1 cellular context compared by ENCODE assay signal in genomic region chr10:61759751-61760150, GRCh38.
TF ChIP-seq lines count a peak whose summit lies in the region.

No MANE protein-coding gene starts in this region.

TF ChIP-seq in GM23338, 12 proteins besides CTCF, POLR2A, EP300 and RAD21:
- TF ChIP-seq, protein P1, sequence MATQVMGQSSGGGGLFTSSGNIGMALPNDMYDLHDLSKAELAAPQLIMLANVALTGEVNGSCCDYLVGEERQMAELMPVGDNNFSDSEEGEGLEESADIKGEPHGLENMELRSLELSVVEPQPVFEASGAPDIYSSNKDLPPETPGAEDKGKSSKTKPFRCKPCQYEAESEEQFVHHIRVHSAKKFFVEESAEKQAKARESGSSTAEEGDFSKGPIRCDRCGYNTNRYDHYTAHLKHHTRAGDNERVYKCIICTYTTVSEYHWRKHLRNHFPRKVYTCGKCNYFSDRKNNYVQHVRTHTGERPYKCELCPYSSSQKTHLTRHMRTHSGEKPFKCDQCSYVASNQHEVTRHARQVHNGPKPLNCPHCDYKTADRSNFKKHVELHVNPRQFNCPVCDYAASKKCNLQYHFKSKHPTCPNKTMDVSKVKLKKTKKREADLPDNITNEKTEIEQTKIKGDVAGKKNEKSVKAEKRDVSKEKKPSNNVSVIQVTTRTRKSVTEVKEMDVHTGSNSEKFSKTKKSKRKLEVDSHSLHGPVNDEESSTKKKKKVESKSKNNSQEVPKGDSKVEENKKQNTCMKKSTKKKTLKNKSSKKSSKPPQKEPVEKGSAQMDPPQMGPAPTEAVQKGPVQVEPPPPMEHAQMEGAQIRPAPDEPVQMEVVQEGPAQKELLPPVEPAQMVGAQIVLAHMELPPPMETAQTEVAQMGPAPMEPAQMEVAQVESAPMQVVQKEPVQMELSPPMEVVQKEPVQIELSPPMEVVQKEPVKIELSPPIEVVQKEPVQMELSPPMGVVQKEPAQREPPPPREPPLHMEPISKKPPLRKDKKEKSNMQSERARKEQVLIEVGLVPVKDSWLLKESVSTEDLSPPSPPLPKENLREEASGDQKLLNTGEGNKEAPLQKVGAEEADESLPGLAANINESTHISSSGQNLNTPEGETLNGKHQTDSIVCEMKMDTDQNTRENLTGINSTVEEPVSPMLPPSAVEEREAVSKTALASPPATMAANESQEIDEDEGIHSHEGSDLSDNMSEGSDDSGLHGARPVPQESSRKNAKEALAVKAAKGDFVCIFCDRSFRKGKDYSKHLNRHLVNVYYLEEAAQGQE (IDR thresholded peaks at IDR 0.05; ENCODE audit: unreplicated experiment), result no peak
- TF ChIP-seq CREB1 (CRISPR knock-in tag; IDR thresholded peaks at IDR 0.05; ENCODE audit: low read depth), result no peak
- no peak for TF ChIP-seq POLR2AphosphoS5 (IDR thresholded peaks at IDR 0.05; ENCODE audit: low read depth)
- no peak for TF ChIP-seq EZH2phosphoT487 (IDR thresholded peaks at IDR 0.05; ENCODE audit: unreplicated experiment)
- no peak for TF ChIP-seq NANOG (IDR thresholded peaks at IDR 0.05; ENCODE audit: borderline replicate concordance)
- TF ChIP-seq, protein P2, sequence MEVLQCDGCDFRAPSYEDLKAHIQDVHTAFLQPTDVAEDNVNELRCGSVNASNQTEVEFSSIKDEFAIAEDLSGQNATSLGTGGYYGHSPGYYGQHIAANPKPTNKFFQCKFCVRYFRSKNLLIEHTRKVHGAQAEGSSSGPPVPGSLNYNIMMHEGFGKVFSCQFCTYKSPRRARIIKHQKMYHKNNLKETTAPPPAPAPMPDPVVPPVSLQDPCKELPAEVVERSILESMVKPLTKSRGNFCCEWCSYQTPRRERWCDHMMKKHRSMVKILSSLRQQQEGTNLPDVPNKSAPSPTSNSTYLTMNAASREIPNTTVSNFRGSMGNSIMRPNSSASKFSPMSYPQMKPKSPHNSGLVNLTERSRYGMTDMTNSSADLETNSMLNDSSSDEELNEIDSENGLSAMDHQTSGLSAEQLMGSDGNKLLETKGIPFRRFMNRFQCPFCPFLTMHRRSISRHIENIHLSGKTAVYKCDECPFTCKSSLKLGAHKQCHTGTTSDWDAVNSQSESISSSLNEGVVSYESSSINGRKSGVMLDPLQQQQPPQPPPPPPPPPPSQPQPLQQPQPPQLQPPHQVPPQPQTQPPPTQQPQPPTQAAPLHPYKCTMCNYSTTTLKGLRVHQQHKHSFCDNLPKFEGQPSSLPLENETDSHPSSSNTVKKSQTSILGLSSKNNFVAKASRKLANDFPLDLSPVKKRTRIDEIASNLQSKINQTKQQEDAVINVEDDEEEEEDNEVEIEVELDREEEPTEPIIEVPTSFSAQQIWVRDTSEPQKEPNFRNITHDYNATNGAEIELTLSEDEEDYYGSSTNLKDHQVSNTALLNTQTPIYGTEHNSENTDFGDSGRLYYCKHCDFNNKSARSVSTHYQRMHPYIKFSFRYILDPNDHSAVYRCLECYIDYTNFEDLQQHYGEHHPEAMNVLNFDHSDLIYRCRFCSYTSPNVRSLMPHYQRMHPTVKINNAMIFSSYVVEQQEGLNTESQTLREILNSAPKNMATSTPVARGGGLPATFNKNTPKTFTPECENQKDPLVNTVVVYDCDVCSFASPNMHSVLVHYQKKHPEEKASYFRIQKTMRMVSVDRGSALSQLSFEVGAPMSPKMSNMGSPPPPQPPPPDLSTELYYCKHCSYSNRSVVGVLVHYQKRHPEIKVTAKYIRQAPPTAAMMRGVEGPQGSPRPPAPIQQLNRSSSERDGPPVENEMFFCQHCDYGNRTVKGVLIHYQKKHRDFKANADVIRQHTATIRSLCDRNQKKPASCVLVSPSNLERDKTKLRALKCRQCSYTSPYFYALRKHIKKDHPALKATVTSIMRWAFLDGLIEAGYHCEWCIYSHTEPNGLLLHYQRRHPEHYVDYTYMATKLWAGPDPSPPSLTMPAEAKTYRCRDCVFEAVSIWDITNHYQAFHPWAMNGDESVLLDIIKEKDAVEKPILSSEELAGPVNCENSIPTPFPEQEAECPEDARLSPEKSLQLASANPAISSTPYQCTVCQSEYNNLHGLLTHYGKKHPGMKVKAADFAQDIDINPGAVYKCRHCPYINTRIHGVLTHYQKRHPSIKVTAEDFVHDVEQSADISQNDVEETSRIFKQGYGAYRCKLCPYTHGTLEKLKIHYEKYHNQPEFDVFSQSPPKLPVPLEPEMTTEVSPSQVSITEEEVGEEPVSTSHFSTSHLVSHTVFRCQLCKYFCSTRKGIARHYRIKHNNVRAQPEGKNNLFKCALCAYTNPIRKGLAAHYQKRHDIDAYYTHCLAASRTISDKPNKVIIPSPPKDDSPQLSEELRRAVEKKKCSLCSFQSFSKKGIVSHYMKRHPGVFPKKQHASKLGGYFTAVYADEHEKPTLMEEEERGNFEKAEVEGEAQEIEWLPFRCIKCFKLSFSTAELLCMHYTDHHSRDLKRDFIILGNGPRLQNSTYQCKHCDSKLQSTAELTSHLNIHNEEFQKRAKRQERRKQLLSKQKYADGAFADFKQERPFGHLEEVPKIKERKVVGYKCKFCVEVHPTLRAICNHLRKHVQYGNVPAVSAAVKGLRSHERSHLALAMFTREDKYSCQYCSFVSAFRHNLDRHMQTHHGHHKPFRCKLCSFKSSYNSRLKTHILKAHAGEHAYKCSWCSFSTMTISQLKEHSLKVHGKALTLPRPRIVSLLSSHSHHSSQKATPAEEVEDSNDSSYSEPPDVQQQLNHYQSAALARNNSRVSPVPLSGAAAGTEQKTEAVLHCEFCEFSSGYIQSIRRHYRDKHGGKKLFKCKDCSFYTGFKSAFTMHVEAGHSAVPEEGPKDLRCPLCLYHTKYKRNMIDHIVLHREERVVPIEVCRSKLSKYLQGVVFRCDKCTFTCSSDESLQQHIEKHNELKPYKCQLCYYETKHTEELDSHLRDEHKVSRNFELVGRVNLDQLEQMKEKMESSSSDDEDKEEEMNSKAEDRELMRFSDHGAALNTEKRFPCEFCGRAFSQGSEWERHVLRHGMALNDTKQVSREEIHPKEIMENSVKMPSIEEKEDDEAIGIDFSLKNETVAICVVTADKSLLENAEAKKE (CRISPR knock-in tag; IDR thresholded peaks at IDR 0.05), result no peak
- TF ChIP-seq ETS1 (IDR thresholded peaks at IDR 0.05), result no peak
- no peak for TF ChIP-seq EZH2 (IDR thresholded peaks at IDR 0.05; ENCODE audit: low read depth, unreplicated experiment)
- no peak for TF ChIP-seq STAT1 (IDR thresholded peaks at IDR 0.05; ENCODE audit: unreplicated experiment)
- no peak for TF ChIP-seq JUNB (IDR thresholded peaks at IDR 0.05; ENCODE audit: unreplicated experiment)
- no peak for TF ChIP-seq ZNF331 (CRISPR knock-in tag; IDR thresholded peaks at IDR 0.05; ENCODE audit: low read depth)
- no peak for TF ChIP-seq ZNF114 (CRISPR knock-in tag; IDR thresholded peaks at IDR 0.05)
